1 cellular context compared by ENCODE assay signal in genomic region chr22:20582171-20582511, GRCh38.
A peak's percentile ranks its signal among the peaks of the same experiment; 100 is the strongest.
TF ChIP-seq lines count a peak whose summit lies in the region.

No MANE protein-coding gene starts in this region.

TF ChIP-seq in K562, 482 proteins besides CTCF, POLR2A, EP300 and RAD21 (continued from another document and continues in another):
- TF ChIP-seq ZNF639 (CRISPR knock-in tag; conservative IDR thresholded peaks at IDR 0.05 in 1 of 2, IDR thresholded peaks at IDR 0.05 in 1 of 2) (0 out of 4 replicates have a peak, but pooled peaks of 1 of the 2 experiments have one; percentile 76), MXI1 (IDR thresholded peaks at IDR 0.05; ENCODE audit: low read depth, low read length) (no peak), ZNF561 (CRISPR knock-in tag; conservative IDR thresholded peaks at IDR 0.05) (no peak), LEF1 (IDR thresholded peaks at IDR 0.05) (no peak), DLX4 (CRISPR knock-in tag; IDR thresholded peaks at IDR 0.05) (no peak), ELK1 (CRISPR knock-in tag; IDR thresholded peaks at IDR 0.05) (0 out of 2 replicates have a peak, but pooled peaks have one; percentile 55), ZNF780A (CRISPR knock-in tag; IDR thresholded peaks at IDR 0.05) (no peak), ZNF124 (CRISPR knock-in tag; IDR thresholded peaks at IDR 0.05) (peak; percentile 69; the same call in 1 of the 2 replicates), NCOA2 (IDR thresholded peaks at IDR 0.05; ENCODE audit: partially characterized antibody in 2 of 2) (no peak), DNMT1 (IDR thresholded peaks at IDR 0.05) (no peak), ESRRB (CRISPR knock-in tag; IDR thresholded peaks at IDR 0.05; ENCODE audit: borderline replicate concordance) (no peak), CBFB (CRISPR knock-in tag; IDR thresholded peaks at IDR 0.05) (0 out of 2 replicates have a peak, but pooled peaks have one; percentile 76), CHAMP1 (IDR thresholded peaks at IDR 0.05) (no peak), KLF16 (IDR thresholded peaks at IDR 0.05) (no peak), DDX20 (tag; IDR thresholded peaks at IDR 0.05; ENCODE audit: low read depth) (no peak), ZNF3 (CRISPR knock-in tag; IDR thresholded peaks at IDR 0.05) (no peak), ZFP30 (CRISPR knock-in tag; IDR thresholded peaks at IDR 0.05; ENCODE audit: borderline replicate concordance) (no peak), THAP12 (CRISPR knock-in tag; IDR thresholded peaks at IDR 0.05) (peak; percentile 4; the same call in 1 of the 2 replicates), AFF4 (CRISPR knock-in tag; IDR thresholded peaks at IDR 0.05) (no peak), CEBPZ (IDR thresholded peaks at IDR 0.05; ENCODE audit: borderline replicate concordance, low read depth, low read length) (no peak), POLR2B (IDR thresholded peaks at IDR 0.05; ENCODE audit: low read depth, partially characterized antibody) (no peak), RREB1 (CRISPR knock-in tag; IDR thresholded peaks at IDR 0.05) (no peak), NEUROD1 (IDR thresholded peaks at IDR 0.05; ENCODE audit: borderline replicate concordance, low read depth, low read length, partially characterized antibody) (no peak), SNRNP70 (optimal IDR thresholded peaks at IDR 0.05; ENCODE audit: low read depth, low read length) (no peak), SPI1 (IDR thresholded peaks at IDR 0.05; ENCODE audit: borderline replicate concordance, low read depth, low read length) (no peak), ZNF431 (CRISPR knock-in tag; IDR thresholded peaks at IDR 0.05) (no peak), POLR2G (IDR thresholded peaks at IDR 0.05; ENCODE audit: low read depth, low read length) (peak; percentile 65), RBFOX2 (IDR thresholded peaks at IDR 0.05; ENCODE audit: low read depth, low read length) (no peak), TBL1XR1 (IDR thresholded peaks at IDR 0.05; ENCODE audit: low read length in 2 of 2) (no peak)
